8 cellular contexts compared by ENCODE assay signal in genomic region chr14:73713804-73714655, GRCh38. TPM values are rescaled to one million over a fixed set of nuclear protein-coding genes. Genes with fewer than 3 reads are reported as not detected.
DNase-seq lines count a peak whose midpoint lies in the region; ATAC-seq and TF ChIP-seq lines count a peak whose summit lies in the region.

PNMA1 (minus strand) TSS chr14:73714384; CDS start chr14:73713639, 745 bp downstream.

- H3K4me3 ChIP-seq in WERI-Rb-1 (ENCODE audit: low read depth, low read length) (peak within 1 kb of the TSS; percentile 83), breast epithelium (peak within 1 kb of the TSS; percentile 70 to 90 (median 89)), iPS-20b (ENCODE audit: low read length) (peak within 1 kb of the TSS; percentile 93), skin epidermis (peak within 1 kb of the TSS; percentile 66 to 94 (median 85))

- no peaks in the 10 kb centered on the region for H3K27me3 ChIP-seq in WERI-Rb-1 (ENCODE audit: insufficient read depth, low read depth, severe bottlenecking)
- no peaks in the 10 kb centered on the region for H3K27me3 ChIP-seq in breast epithelium
- H3K27me3 ChIP-seq in iPS-20b (ENCODE audit: insufficient read depth, low read length) = peaks cover 5% of the 10 kb centered on the region; the same call in 1 of the 2 replicates

- peak; percentile 75 for ATAC-seq in GM18867 (IDR thresholded peaks at IDR 0.05; ENCODE audit: unreplicated experiment)
- ATAC-seq in HG03103 (IDR thresholded peaks at IDR 0.05; ENCODE audit: low read depth, unreplicated experiment) = peak; percentile 54

- intact Hi-C loops in breast epithelium (cut with DNase I; ENCODE audit: low total_unique reads) = no loop called here

- peaks cover 0 to 12% of the 10 kb centered on the region in 2 donors for H3K4me1 ChIP-seq in breast epithelium
- peaks cover 13% of the 10 kb centered on the region; the same call in 1 of the 2 replicates for H3K4me1 ChIP-seq in iPS-20b (ENCODE audit: insufficient read depth, low read length)

- H3K9me3 ChIP-seq in WERI-Rb-1 (ENCODE audit: severe bottlenecking) = no peaks in the 10 kb centered on the region
- H3K9me3 ChIP-seq in breast epithelium = no peaks in the 10 kb centered on the region
- H3K9me3 ChIP-seq in iPS-20b (ENCODE audit: insufficient read depth, low read depth, low read length) = no peaks in the 10 kb centered on the region

- TF ChIP-seq POLR2A in breast epithelium (IDR thresholded peaks at IDR 0.05) = no peak

- H3K9ac ChIP-seq in iPS-20b (ENCODE audit: low read depth, low read length) = peak within 1 kb of the TSS; percentile 94

- no peak for TF ChIP-seq CTCF in WERI-Rb-1 (IDR thresholded peaks at IDR 0.05; ENCODE audit: low read depth, low read length)
- TF ChIP-seq CTCF in breast epithelium (IDR thresholded peaks at IDR 0.05) = no peak

- H3K27ac ChIP-seq in WERI-Rb-1 (peak within 1 kb of the TSS; percentile 93), breast epithelium (peak within 1 kb of the TSS; percentile 88 to 93), iPS-20b (ENCODE audit: low read length) (peak within 1 kb of the TSS; percentile 30), skin epidermis (peak within 1 kb of the TSS; percentile 60 to 97 (median 88))

- H3K36me3 ChIP-seq in WERI-Rb-1 (peaks cover 17% of the 10 kb centered on the region; the same call in 1 of the 2 replicates), breast epithelium (peaks cover 4% of the 10 kb centered on the region), iPS-20b (ENCODE audit: insufficient read depth, low read depth, low read length) (0 out of 2 replicates have a peak, but pooled peaks cover 3% of the 10 kb centered on the region)

- DNase-seq in 8988T (peak; percentile 98), NCI-H2171 treated with DMSO at 0.1 percent for 48 hours (lab: John Stamatoyannopoulos, UW) (peak; percentile 86), WERI-Rb-1 (peak; percentile 91), breast epithelium (ENCODE audit: low spot score in 2 of 2) (peak; percentile 70 to 79)

RNA-seq across cellular contexts. Expression of gene PNMA1, which starts in this region (rescaled TPM):
- total RNA-seq in breast epithelium = 10 to 100 TPM; 12.1 to 19.3 (median 19.2) TPM

Comparison
In these comparisons a context has a peak if more than half of its experiments do, and no peak if none do; other contexts are left out.
1. Peak in every context shown above with its lines: DNase-seq, ATAC-seq, H3K4me3 ChIP-seq and H3K27ac ChIP-seq.
2. H3K27ac ChIP-seq: peak in every context shown above with its lines; median percentile 93 in WERI-Rb-1; 90 in breast epithelium; 88 in skin epidermis; 30 in iPS-20b.